Comparison of ENCODE assay signal across 8 cellular contexts in the genomic region with DNA sequence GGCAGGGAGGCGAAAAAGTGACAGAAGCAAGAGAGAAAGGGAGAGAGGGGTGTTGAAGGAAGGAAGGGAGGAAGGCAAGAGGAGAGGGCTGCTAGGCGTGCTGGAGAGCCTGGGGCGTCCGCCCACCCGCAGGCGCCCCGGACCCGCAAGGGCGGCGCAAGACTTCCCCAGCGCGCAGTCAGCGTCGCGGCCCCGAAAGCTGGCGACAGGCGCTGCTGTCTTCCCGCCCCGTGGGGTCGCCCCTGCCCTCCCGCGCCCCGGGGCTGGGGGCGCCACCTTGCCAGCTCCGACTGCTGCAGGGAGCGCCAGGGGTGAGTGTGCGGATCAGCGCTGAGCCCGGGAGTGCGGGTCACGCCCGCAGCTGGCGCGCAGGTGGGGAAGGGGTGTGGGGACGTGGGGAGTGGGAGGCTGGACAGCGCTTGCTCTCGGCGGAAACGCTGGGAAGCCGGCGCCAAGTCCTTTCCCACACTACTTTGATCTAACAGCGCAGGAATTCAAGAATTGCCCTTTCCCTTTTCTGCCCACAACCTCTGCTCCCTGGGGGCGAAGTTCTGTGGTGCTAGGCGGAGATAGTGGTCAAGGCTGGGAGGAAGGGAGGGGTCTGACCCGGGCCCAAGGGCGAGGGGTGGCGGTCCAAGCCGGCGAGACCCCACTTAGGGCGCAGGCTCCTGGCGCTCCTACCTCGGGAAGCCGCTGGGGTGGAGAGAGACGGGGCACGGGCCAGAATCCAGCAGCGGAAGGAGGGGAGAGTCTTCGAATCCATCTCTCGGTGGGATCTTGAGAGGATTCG. TPM values are rescaled to one million over a fixed set of nuclear protein-coding genes. Genes with fewer than 3 reads are reported as not detected.
DNase-seq lines count a peak whose midpoint lies in the region; ATAC-seq and TF ChIP-seq lines count a peak whose summit lies in the region.

A gene (plus strand): TSS at position 175 of the 790 bp plus-strand sequence.

- H3K4me3 Mint-ChIP-seq in neural progenitor cell = peak within 1 kb of the TSS; percentile 90

- H3K4me3 ChIP-seq in neural progenitor cell = peak within 1 kb of the TSS; percentile 61

- no peaks in the 10 kb centered on the region for H4K20me1 ChIP-seq in neural progenitor cell (ENCODE audit: low read depth)

- H3K9me3 Mint-ChIP-seq in neural progenitor cell = peaks cover 2% of the 10 kb centered on the region

- no peaks in the 10 kb centered on the region for H3K36me3 ChIP-seq in neural progenitor cell

- H3K36me3 Mint-ChIP-seq in neural progenitor cell = no peaks in the 10 kb centered on the region

- H3K27me3 ChIP-seq in neural progenitor cell = peaks cover 54% of the 10 kb centered on the region

- no peaks in the 10 kb centered on the region for H3K9me3 ChIP-seq in neural progenitor cell (ENCODE audit: low read depth)

- no peaks in the 10 kb centered on the region for H3K4me1 ChIP-seq in neural progenitor cell

- no peak within 1 kb of the TSS for H3K9ac ChIP-seq in neural progenitor cell

- ATAC-seq in esophagus mucosa (peak; percentile 33), HG02678 (IDR thresholded peaks at IDR 0.05; ENCODE audit: unreplicated experiment) (no peak)

- no peaks in the 10 kb centered on the region for H3K79me2 ChIP-seq in neural progenitor cell (ENCODE audit: low read depth)

- H3K27ac Mint-ChIP-seq in neural progenitor cell = peak within 1 kb of the TSS; percentile 29

- peaks cover 5% of the 10 kb centered on the region for H3K27me3 Mint-ChIP-seq in neural progenitor cell (ENCODE audit: insufficient read depth, low read depth)

- no peak within 1 kb of the TSS for H3K27ac ChIP-seq in neural progenitor cell

- H3F3A ChIP-seq in neural progenitor cell (ENCODE audit: low read depth) = no peaks in the 10 kb centered on the region

- DNase-seq in ELF-1 (ENCODE audit: low read depth, low spot score) (peak; percentile 78), OCI-M1 (lab: John Stamatoyannopoulos, UW) (peak; percentile 17), neural progenitor cell (ENCODE audit: low spot score) (peak; percentile 80), midbrain (lab: John Stamatoyannopoulos, UW) (no peak), GM19240 (ENCODE audit: insufficient read length, low spot score) (no peak), mesenteric fat pad (ENCODE audit: low spot score) (no peak)

- H3K4me2 ChIP-seq in neural progenitor cell = peak within 1 kb of the TSS; percentile 91

- peaks cover 10% of the 10 kb centered on the region for H3K4me1 Mint-ChIP-seq in neural progenitor cell

- TF ChIP-seq CTCF in neural progenitor cell (IDR thresholded peaks at IDR 0.05) = peak; percentile 50

- H2AFZ ChIP-seq in neural progenitor cell (replicated peaks) = peak within 1 kb of the TSS; percentile 98

RNA-seq across cellular contexts. Expression of the gene that starts here (rescaled TPM):
- total RNA-seq in esophagus mucosa = not detected
- not detected in 2 replicates for total RNA-seq in neural progenitor cell (ENCODE audit: low replicate concordance)
- 0.67 TPM for total RNA-seq in mesenteric fat pad

Comparison
In these comparisons a context has a peak if more than half of its experiments do, and no peak if none do; other contexts are left out.
1. Peak in ATAC-seq in esophagus mucosa; RNA of the gene not detected or under 1 TPM.
2. Peak in DNase-seq, H3K4me3 ChIP-seq and H3K4me2 ChIP-seq in neural progenitor cell; RNA of the gene not detected or under 1 TPM.
3. DNase-seq: peak in ELF-1 (single experiment) and OCI-M1 (single experiment); none in midbrain (single experiment), GM19240 (single experiment) and mesenteric fat pad (single experiment).